Comparison of ENCODE assay signal across 21 cellular contexts in the genomic region with DNA sequence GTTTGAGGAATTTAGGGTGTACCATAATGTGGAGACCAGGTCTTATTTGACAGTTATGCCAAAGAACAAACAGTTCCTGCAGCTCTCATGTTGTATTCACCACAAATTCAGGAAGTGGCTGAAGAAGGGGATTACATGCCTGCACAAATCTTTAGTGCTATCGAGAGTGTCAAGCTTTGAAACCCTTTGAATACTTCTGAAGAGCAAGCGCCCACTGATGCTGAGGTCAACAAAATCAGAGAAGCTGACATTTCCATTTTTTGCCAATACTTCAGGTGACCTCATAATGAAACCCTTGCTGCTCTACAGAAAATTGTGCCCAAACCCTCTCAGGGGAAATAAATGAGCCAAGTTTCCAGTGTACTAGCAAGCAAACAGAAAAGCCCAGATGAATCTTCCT. TPM values are rescaled to one million over a fixed set of nuclear protein-coding genes. Genes with fewer than 3 reads are reported as not detected.
DNase-seq lines count a peak whose midpoint lies in the region; ATAC-seq and TF ChIP-seq lines count a peak whose summit lies in the region.
"Had no signal": no experiment of that assay in that cellular context is flagged by ENCODE, and none has a peak within 500 bp of the region (broad histone marks: within the 10 kb centered on the region; RNA-seq: fewer than 3 reads in every experiment).

No MANE protein-coding gene starts in this region.

- H2BK15ac ChIP-seq in H9 (ENCODE audit: low read depth, low read length), result no peak overlapping the region

- no peak overlapping the region for H2BK120ac ChIP-seq in H9 (ENCODE audit: low read depth, low read length, poor library complexity, severe bottlenecking)

- ATAC-seq in GM18511 (IDR thresholded peaks at IDR 0.05; ENCODE audit: unreplicated experiment), result peak; percentile 63
- peak; percentile 60 for ATAC-seq in GM21423 (IDR thresholded peaks at IDR 0.05; ENCODE audit: unreplicated experiment)
- peak; percentile 57 for ATAC-seq in HG03442 (IDR thresholded peaks at IDR 0.05; ENCODE audit: unreplicated experiment)
- ATAC-seq: foreskin keratinocyte, HCT116 had no signal

- H3K4ac ChIP-seq in H9 (ENCODE audit: low read depth, low read length), result no peak overlapping the region

- no peak overlapping the region for H3K27ac ChIP-seq in H9 (ENCODE audit: insufficient read length, low read depth, low read length)
- H3K27ac ChIP-seq: breast epithelium, foreskin keratinocyte had no signal

- H3K27me3 Mint-ChIP-seq in activated naive CD8-positive, alpha-beta T cell treated with anti-CD3 and anti-CD28 coated beads for 36 hours, result no peaks in the 10 kb centered on the region
- H3K27me3 Mint-ChIP-seq in H9 (ENCODE audit: low read depth) (no peaks in the 10 kb centered on the region), immature natural killer cell (ENCODE audit: low read depth in 3 of 3) (peaks cover 0 to 12% (median 7%) of the 10 kb centered on the region in 3 donors)

- no peak for TF ChIP-seq CTCF in H9 (conservative IDR thresholded peaks at IDR 0.05)

- peaks cover 1% of the 10 kb centered on the region for H3K4me1 Mint-ChIP-seq in activated naive CD8-positive, alpha-beta T cell treated with anti-CD3 and anti-CD28 coated beads for 36 hours
- H3K4me1 Mint-ChIP-seq in H9 (peaks cover 4 to 7% of the 10 kb centered on the region in 2 experiments; a peak in 3 of 4 replicates), immature natural killer cell (peaks cover 13 to 25% of the 10 kb centered on the region in 2 donors)
- H3K4me1 Mint-ChIP-seq: neural crest cell had no signal

- in situ Hi-C loops in ACHN (cut with HindIII; ENCODE audit: low pct_ligation_motif_present, low pct_unique_long_range_greater_than_20kb, low sequenced_read_pairs), result no loop called here

- no peaks in the 10 kb centered on the region for H3K36me3 Mint-ChIP-seq in activated naive CD8-positive, alpha-beta T cell treated with anti-CD3 and anti-CD28 coated beads for 36 hours
- H3K36me3 Mint-ChIP-seq in H9 (ENCODE audit: insufficient read depth in 1 of 3, low read depth in 3 of 3), result peaks cover 0 to 33% (median 10%) of the 10 kb centered on the region in 3 experiments; a peak in 5 of 7 replicates
- no peaks in the 10 kb centered on the region for H3K36me3 Mint-ChIP-seq in immature natural killer cell

- H3K27me3 ChIP-seq in H9 (ENCODE audit: insufficient read depth, low read length), result no peaks in the 10 kb centered on the region
- H3K27me3 ChIP-seq: foreskin keratinocyte had no signal

- no peaks in the 10 kb centered on the region for H3K9me3 Mint-ChIP-seq in activated naive CD8-positive, alpha-beta T cell treated with anti-CD3 and anti-CD28 coated beads for 36 hours
- no peaks in the 10 kb centered on the region for H3K9me3 Mint-ChIP-seq in H9
- H3K9me3 Mint-ChIP-seq in immature natural killer cell, result peaks cover 0 to 3% (median 0%) of the 10 kb centered on the region in 6 donors
- H3K9me3 Mint-ChIP-seq: neural crest cell had no signal

- H3K14ac ChIP-seq in H9 (ENCODE audit: insufficient read depth, low read length), result no peak overlapping the region

- H3K4me2 ChIP-seq in H9 (ENCODE audit: insufficient read depth, insufficient read length, low read length), result no peak overlapping the region

- H4K91ac ChIP-seq in H9 (ENCODE audit: insufficient read length, low read depth, low read length), result no peak overlapping the region

- no peak overlapping the region for H4K5ac ChIP-seq in H9 (ENCODE audit: insufficient read length, low read depth, low read length)

- H3K23ac ChIP-seq in H9 (ENCODE audit: insufficient read length, low read depth, low read length), result no peak overlapping the region

- no peak overlapping the region for H3K56ac ChIP-seq in H9 (ENCODE audit: insufficient read length, low read depth, low read length)

- WGBS in H9 (ENCODE audit: extremely low coverage, insufficient read length, low lambda C conversion rate), result no CpG with 5 or more reads among the region's 2 CpGs

- no peak overlapping the region for H2BK20ac ChIP-seq in H9 (ENCODE audit: low read depth, low read length, poor library complexity, severe bottlenecking)

- H3K79me1 ChIP-seq in H9 (ENCODE audit: insufficient read depth, low read depth, low read length, poor library complexity, severe bottlenecking), result no peaks in the 10 kb centered on the region

- H4K8ac ChIP-seq in H9 (replicated peaks; ENCODE audit: insufficient read length, low read depth, low read length), result no peak overlapping the region

- H2AFZ ChIP-seq in H9 (ENCODE audit: low read length), result no peak overlapping the region

- no peaks in the 10 kb centered on the region for H3K23me2 ChIP-seq in H9 (ENCODE audit: insufficient read length, low read depth, low read length, poor library complexity, severe bottlenecking)

- no peak overlapping the region for H3K9ac ChIP-seq in H9 (ENCODE audit: extremely low read depth, insufficient read length, low read length)

- no peak overlapping the region for H3K4me3 Mint-ChIP-seq in activated naive CD8-positive, alpha-beta T cell treated with anti-CD3 and anti-CD28 coated beads for 36 hours
- H3K4me3 Mint-ChIP-seq in H9, result no peak overlapping the region
- no peak overlapping the region for H3K4me3 Mint-ChIP-seq in immature natural killer cell
- H3K4me3 Mint-ChIP-seq: neural crest cell had no signal

- peaks cover 3% of the 10 kb centered on the region; the same call in 1 of the 2 replicates for H3K4me1 ChIP-seq in H9 (ENCODE audit: insufficient read depth, low read length)
- H3K4me1 ChIP-seq: breast epithelium, foreskin keratinocyte had no signal

- no peak overlapping the region for H2AK5ac ChIP-seq in H9 (ENCODE audit: insufficient read length, low read length)

- H2BK5ac ChIP-seq in H9 (ENCODE audit: insufficient read length, low read length), result no peak overlapping the region

- peak; percentile 1 for DNase-seq in activated naive CD8-positive, alpha-beta T cell treated with anti-CD3 and anti-CD28 coated beads for 36 hours
- DNase-seq in NCI-H526 (lab: John Stamatoyannopoulos, UW) (no peak), ACHN (no peak), H9 (no peak), immature natural killer cell (no peak)
- DNase-seq: activated CD4-positive, CD25-positive, alpha-beta regulatory T cell treated with anti-CD3 and anti-CD28 coated beads, Interleukin-2, amount 50 U/mL, for 72 hours; activated effector memory CD4-positive, alpha-beta T cell treated with anti-CD3 and anti-CD28 coated beads, Interleukin-2, amount 50 U/mL, for 16 hours; DMS79 treated with DMSO at 0.1 percent for 48 hours; foreskin keratinocyte; IMR-90; mammary epithelial cell; NCI-H1417; NCI-H446; retina; stimulated activated CD4-positive, alpha-beta T cell treated with anti-CD3 and anti-CD28 coated beads, Interleukin-1b, Interleukin-23, amount 100 ng/mL, for 48 hours had no signal

- H3K27ac Mint-ChIP-seq in activated naive CD8-positive, alpha-beta T cell treated with anti-CD3 and anti-CD28 coated beads for 36 hours, result peak overlapping the region; percentile 56
- no peak overlapping the region for H3K27ac Mint-ChIP-seq in H9
- H3K27ac Mint-ChIP-seq in immature natural killer cell, result peak overlapping the region in 1 of 6 donors; percentile 13

- H4K20me1 ChIP-seq in H9 (ENCODE audit: control insufficient read depth, insufficient read depth, insufficient read length), result no peaks in the 10 kb centered on the region

- H3K18ac ChIP-seq in H9 (ENCODE audit: insufficient read length, low read depth, low read length), result no peak overlapping the region

- H3K79me2 ChIP-seq in H9 (ENCODE audit: insufficient read depth, low read length), result no peaks in the 10 kb centered on the region

- H3T11ph ChIP-seq in H9 (ENCODE audit: low read length), result no peak overlapping the region

- no peaks in the 10 kb centered on the region for H3K9me3 ChIP-seq in H9 (ENCODE audit: control insufficient read depth, low read depth, low read length)
- H3K9me3 ChIP-seq: breast epithelium had no signal

- H2BK12ac ChIP-seq in H9 (ENCODE audit: insufficient read length, low read depth, low read length), result no peak overlapping the region

RNA-seq across cellular contexts. Expression of a gene that starts 28.4 kb away (rescaled TPM):
- total RNA-seq in activated naive CD8-positive, alpha-beta T cell treated with anti-CD3 and anti-CD28 coated beads for 36 hours, result under 1 TPM in 1 of 2 experiments, not detected in 1; 0.62 TPM
- 7.5 and 7.8 TPM in 2 replicates for total RNA-seq in H9 (2021)
- polyA plus RNA-seq in immature natural killer cell, result under 1 TPM in 1 of 3 donors, not detected in 2; 0.12 TPM
- polyA plus RNA-seq: foreskin keratinocyte had no signal
